Comparison of ENCODE assay signal across 7 cellular contexts in genomic region chr2:15720561-15721307, GRCh38.
"Had no signal": no experiment of that assay in that cellular context is flagged by ENCODE, and none has a peak within 500 bp of the region (broad histone marks: within the 10 kb centered on the region; RNA-seq: fewer than 3 reads in every experiment).

No MANE protein-coding gene starts in this region.

- H3K4me2 ChIP-seq: GM23338 had no signal

- H3K9me3 Mint-ChIP-seq: GM23338, H9 had no signal

- ATAC-seq: GM23338 had no signal

- H3K4me3 Mint-ChIP-seq: GM23338, H9 had no signal

- H3K4me3 ChIP-seq: GM23338 had no signal

- H3K27ac Mint-ChIP-seq: GM23338 had no signal

- DNase-seq: H9, HCEC 1CT, IMR-90 had no signal

- FAIRE-seq: H1, H54, HTR-8/SVneo had no signal

- H2AFZ ChIP-seq: GM23338 had no signal
